Comparison of ENCODE assay signal across 8 cellular contexts in genomic region chr7:152433721-152434501, GRCh38. TPM values are rescaled to one million over a fixed set of nuclear protein-coding genes. Genes with fewer than 3 reads are reported as not detected.
DNase-seq lines count a peak whose midpoint lies in the region; ATAC-seq, FAIRE-seq and TF ChIP-seq lines count a peak whose summit lies in the region.
"Not testable (repeated sequence)": the region's sequence is repeated elsewhere in the genome, so short reads cannot be mapped to it uniquely, and the experiment has no call there.

No MANE protein-coding gene starts in this region.

- not testable (repeated sequence) for H3K9me1 ChIP-seq in endothelial cell of umbilical vein (replicated peaks; ENCODE audit: control insufficient read depth, extremely low read depth, insufficient read depth, low read length)

- H3K36me3 ChIP-seq in RWPE2 (ENCODE audit: low read depth); endothelial cell of umbilical vein (ENCODE audit: control insufficient read depth in 2 of 2, extremely low read depth in 1 of 2, insufficient read depth in 2 of 2, low read length in 2 of 2); lower lobe of right lung; vagina: not testable (repeated sequence)

- ATAC-seq in GM18511 (IDR thresholded peaks at IDR 0.05; ENCODE audit: unreplicated experiment) (peak; percentile 34), HG02973 (IDR thresholded peaks at IDR 0.05; ENCODE audit: unreplicated experiment) (peak; percentile 10), RWPE2 (ENCODE audit: low read depth) (peak; percentile 41), lower lobe of right lung (peak; percentile 59 to 71)

- peak overlapping the region; percentile 75 for H3K27ac ChIP-seq in RWPE2 (ENCODE audit: poor library complexity, severe bottlenecking)
- peak overlapping the region; percentile 49 for H3K27ac ChIP-seq in endothelial cell of umbilical vein (ENCODE audit: insufficient read depth, low read depth, low read length)
- H3K27ac ChIP-seq in lower lobe of right lung, result peak overlapping the region; percentile 76
- H3K27ac ChIP-seq in vagina, result peak overlapping the region; percentile 100

- not testable (repeated sequence) for H3K27me3 Mint-ChIP-seq in activated T-helper 1 cell treated with anti-CD3 and anti-CD28 coated beads, Interleukin-12 subunit alpha, Interleukin-12 subunit beta, Interleukin-2, Interleukin-4 antibody, amounts not matched to agents 30 ng/mL and 10 ng/mL and 1 ng/mL, durations not matched to agents 14 hours and 24 hours and 36 hours (ENCODE audit: insufficient read depth)

- H3K4me1 ChIP-seq in RWPE2 (ENCODE audit: insufficient read depth, poor library complexity, severe bottlenecking); endothelial cell of umbilical vein (ENCODE audit: control insufficient read depth, extremely low read depth, insufficient read depth, low read length): not testable (repeated sequence)
- peaks cover 35% of the 10 kb centered on the region for H3K4me1 ChIP-seq in lower lobe of right lung
- peaks cover 53% of the 10 kb centered on the region for H3K4me1 ChIP-seq in vagina

- not testable (repeated sequence) for H3K9me3 Mint-ChIP-seq in activated T-helper 1 cell treated with anti-CD3 and anti-CD28 coated beads, Interleukin-12 subunit alpha, Interleukin-12 subunit beta, Interleukin-2, Interleukin-4 antibody, amounts not matched to agents 30 ng/mL and 10 ng/mL and 1 ng/mL, durations not matched to agents 14 hours and 24 hours and 36 hours

- not testable (repeated sequence) for H2AFZ ChIP-seq in endothelial cell of umbilical vein (ENCODE audit: low read depth, low read length)

- TF ChIP-seq POLR2A in endothelial cell of umbilical vein (IDR thresholded peaks at IDR 0.05; ENCODE audit: low read depth, low read length); vagina (IDR thresholded peaks at IDR 0.05): not testable (repeated sequence)

- not testable (repeated sequence) for H3K9me3 ChIP-seq in RWPE2 (ENCODE audit: severe bottlenecking); endothelial cell of umbilical vein (replicated peaks; ENCODE audit: control insufficient read depth, insufficient read depth, low read length); lower lobe of right lung; vagina

- peak overlapping the region; percentile 57 for H3K9ac ChIP-seq in endothelial cell of umbilical vein (replicated peaks; ENCODE audit: extremely low read depth, insufficient read depth, low read length)

- not testable (repeated sequence) for H3K36me3 Mint-ChIP-seq in activated T-helper 1 cell treated with anti-CD3 and anti-CD28 coated beads, Interleukin-12 subunit alpha, Interleukin-12 subunit beta, Interleukin-2, Interleukin-4 antibody, amounts not matched to agents 30 ng/mL and 10 ng/mL and 1 ng/mL, durations not matched to agents 14 hours and 24 hours and 36 hours (ENCODE audit: low read depth)

- dilution Hi-C loops in endothelial cell of umbilical vein (cut with MboI; ENCODE audit: extremely low pct_ligation_motif_present, low sequenced_read_pairs), result not testable (repeated sequence)

- CTCF ChIA-PET in endothelial cell of umbilical vein (lab: Charles Lee), result interaction anchor here (0.7 to 1.7 kb wide), 5 partner anchors 28 to 273 kb away, joined by 3 to 16 read pairs (median 4); no protein-coding TSS in a partner anchor

- H3K4me3 ChIP-seq in RWPE2 (ENCODE audit: severe bottlenecking) (peak overlapping the region; percentile 77), endothelial cell of umbilical vein (replicated peaks in 1 of 3; ENCODE audit: insufficient read depth in 1 of 3, low read depth in 1 of 3, low read length in 3 of 3) (peak overlapping the region; percentile 72 to 92 (median 79)), lower lobe of right lung (peak overlapping the region; percentile 77), vagina (peak overlapping the region; percentile 88 to 98)

- peak overlapping the region; percentile 94 for H3K4me3 Mint-ChIP-seq in activated T-helper 1 cell treated with anti-CD3 and anti-CD28 coated beads, Interleukin-12 subunit alpha, Interleukin-12 subunit beta, Interleukin-2, Interleukin-4 antibody, amounts not matched to agents 30 ng/mL and 10 ng/mL and 1 ng/mL, durations not matched to agents 14 hours and 24 hours and 36 hours

- peaks cover 65% of the 10 kb centered on the region for H3K79me2 ChIP-seq in endothelial cell of umbilical vein (ENCODE audit: control insufficient read depth, insufficient read depth, low read length)

- POLR2A ChIA-PET in endothelial cell of umbilical vein (lab: Charles Lee), result interaction anchor here (1.0 kb wide), 1 partner anchor 124 kb away, joined by 4 read pairs; no protein-coding TSS in a partner anchor

- H3K27ac Mint-ChIP-seq in activated T-helper 1 cell treated with anti-CD3 and anti-CD28 coated beads, Interleukin-12 subunit alpha, Interleukin-12 subunit beta, Interleukin-2, Interleukin-4 antibody, amounts not matched to agents 30 ng/mL and 10 ng/mL and 1 ng/mL, durations not matched to agents 14 hours and 24 hours and 36 hours, result peak overlapping the region; percentile 94

- peaks cover 34% of the 10 kb centered on the region for H3K4me1 Mint-ChIP-seq in activated T-helper 1 cell treated with anti-CD3 and anti-CD28 coated beads, Interleukin-12 subunit alpha, Interleukin-12 subunit beta, Interleukin-2, Interleukin-4 antibody, amounts not matched to agents 30 ng/mL and 10 ng/mL and 1 ng/mL, durations not matched to agents 14 hours and 24 hours and 36 hours (ENCODE audit: low read depth)

- not testable (repeated sequence) for BruUV-seq in endothelial cell of umbilical vein (replicated peaks; lab: Mats Ljungman, UMichigan)

- H4K20me1 ChIP-seq in endothelial cell of umbilical vein (replicated peaks; ENCODE audit: control insufficient read depth, extremely low read depth, insufficient read depth, low read length), result not testable (repeated sequence)

- H3K27me3 ChIP-seq in RWPE2 (ENCODE audit: insufficient read depth, poor library complexity, severe bottlenecking); endothelial cell of umbilical vein (ENCODE audit: control insufficient read depth in 2 of 2, insufficient read depth in 2 of 2, low read length in 2 of 2); lower lobe of right lung (ENCODE audit: low read depth); vagina: not testable (repeated sequence)

- FAIRE-seq in endothelial cell of umbilical vein (lab: Jason Lieb, UNC), result not testable (repeated sequence)

- peak overlapping the region; percentile 98 for H3K4me2 ChIP-seq in endothelial cell of umbilical vein (ENCODE audit: insufficient read depth, low read length)

- intact Hi-C loops in activated T-helper 1 cell treated with anti-CD3 and anti-CD28 coated beads, Interleukin-12 subunit alpha, Interleukin-12 subunit beta, Interleukin-2, Interleukin-4 antibody, amounts not matched to agents 30 ng/mL and 10 ng/mL and 1 ng/mL, durations not matched to agents 14 hours and 24 hours and 36 hours (cut with micrococcal nuclease), result loop anchor here (2.0 kb wide), 1 partner anchor 97 kb away; no protein-coding TSS in a partner anchor
- intact Hi-C loops in endothelial cell of umbilical vein (cut with micrococcal nuclease), result loop anchor here (1.0 to 10.0 kb wide), 3 partner anchors 93 to 289 kb away; no protein-coding TSS in a partner anchor
- intact Hi-C loops in lower lobe of right lung (cut with DNase I); vagina (cut with DNase I): not testable (repeated sequence)

- not testable (repeated sequence) for TF ChIP-seq CTCF in RWPE2 (IDR thresholded peaks at IDR 0.05; ENCODE audit: poor library complexity, severe bottlenecking); endothelial cell of umbilical vein (IDR thresholded peaks at IDR 0.05; ENCODE audit: extremely low read depth in 1 of 2, insufficient read depth in 1 of 2, low read depth in 1 of 2, low read length in 2 of 2)
- TF ChIP-seq CTCF in lower lobe of right lung (IDR thresholded peaks at IDR 0.05) (peak; percentile 17), vagina (IDR thresholded peaks at IDR 0.05) (peak in 1 of 3 experiments; percentile 27)

- DNase-seq in RWPE2 (ENCODE audit: low spot score); vagina (ENCODE audit: extremely low spot score in 2 of 2): not testable (repeated sequence)
- peak; percentile 35 for DNase-seq in activated T-helper 1 cell treated with anti-CD3 and anti-CD28 coated beads, Interleukin-12 subunit alpha, Interleukin-12 subunit beta, Interleukin-2, Interleukin-4 antibody, amounts not matched to agents 30 ng/mL and 10 ng/mL and 1 ng/mL, durations not matched to agents 14 hours and 24 hours and 36 hours (ENCODE audit: low spot score)
- DNase-seq in endothelial cell of umbilical vein (ENCODE audit: low read depth, low spot score), result peak; percentile 68
- DNase-seq in lower lobe of right lung, result peak; percentile 69
- peak; percentile 40 for DNase-seq in stimulated activated CD4-positive, alpha-beta T cell treated with anti-CD3 and anti-CD28 coated beads, Interleukin-12 subunit alpha, Interleukin-12 subunit beta, amount 100 ng/mL, for 4 hours

RNA-seq across cellular contexts. Expression of gene KMT2C, which starts 1.9 kb away (rescaled TPM):
- 59.5 and 64.2 TPM in 2 replicates for total RNA-seq in activated T-helper 1 cell treated with anti-CD3 and anti-CD28 coated beads, Interleukin-12 subunit alpha, Interleukin-12 subunit beta, Interleukin-2, Interleukin-4 antibody, amounts not matched to agents 30 ng/mL and 10 ng/mL and 1 ng/mL, durations not matched to agents 14 hours and 24 hours and 36 hours
- 51.9 and 53.7 TPM in 2 replicates for total RNA-seq in endothelial cell of umbilical vein
- 6.9 and 8.0 TPM in 2 replicates for polyA plus RNA-seq in endothelial cell of umbilical vein
- 8.0 TPM in 2 replicates for polyA plus RNA-seq in endothelial cell of umbilical vein (2011; cell fraction: cytosol; rRNA removed)
- polyA plus RNA-seq in endothelial cell of umbilical vein (2011; cell fraction: nucleus; rRNA removed), result 38.0 and 41.7 TPM in 2 replicates
- 10.7 and 11.8 TPM in 2 replicates for polyA plus RNA-seq in endothelial cell of umbilical vein (2012)
- 64.9 and 81.2 TPM in 2 replicates for polyA minus RNA-seq in endothelial cell of umbilical vein
- polyA minus RNA-seq in endothelial cell of umbilical vein (2011; cell fraction: cytosol; rRNA and poly(A)+ RNA removed), result 15.1 TPM
- polyA minus RNA-seq in endothelial cell of umbilical vein (2011; cell fraction: nucleus; rRNA and poly(A)+ RNA removed), result 117 and 157 TPM in 2 replicates
- total RNA-seq in lower lobe of right lung, result 101 TPM
- 62.6 TPM for total RNA-seq in vagina

Comparison
In these comparisons a context has a peak if more than half of its experiments do, and no peak if none do; other contexts are left out.
1. ATAC-seq: peak in every context shown above with its lines; median percentile 65 in lower lobe of right lung; 41 in RWPE2; 34 in GM18511; 10 in HG02973.
2. H3K27ac ChIP-seq: peak in every context shown above with its lines; median percentile 100 in vagina; 76 in lower lobe of right lung; 75 in RWPE2; 49 in endothelial cell of umbilical vein.